In genomic region chr12:56118688-56119045, GRCh38 we compare ENCODE assay signal across 8 cellular contexts. TPM values are rescaled to one million over a fixed set of nuclear protein-coding genes. Genes with fewer than 3 reads are reported as not detected.
DNase-seq lines count a peak whose midpoint lies in the region; ATAC-seq and TF ChIP-seq lines count a peak whose summit lies in the region.

No MANE protein-coding gene starts in this region.

- H3K27ac Mint-ChIP-seq in mesothelial cell of epicardium = peak overlapping the region; percentile 100

- peak overlapping the region; percentile 99 for H3K4me3 Mint-ChIP-seq in mesothelial cell of epicardium

- TF ChIP-seq CTCF in GM12864 (IDR thresholded peaks at IDR 0.05; ENCODE audit: low read depth, low read length, missing control alignments) = no peak
- TF ChIP-seq CTCF in astrocyte of the spinal cord (IDR thresholded peaks at IDR 0.05; ENCODE audit: low read depth, low read length) = no peak
- no peak for TF ChIP-seq CTCF in mesothelial cell of epicardium (IDR thresholded peaks at IDR 0.05; ENCODE audit: unreplicated experiment)

- in situ Hi-C loops in astrocyte of the spinal cord (cut with HindIII; ENCODE audit: low sequenced_read_pairs) = no loop called here

- no peaks in the 10 kb centered on the region for H3K9me3 Mint-ChIP-seq in mesothelial cell of epicardium

- H3K27me3 Mint-ChIP-seq in mesothelial cell of epicardium (ENCODE audit: low read depth) = no peaks in the 10 kb centered on the region

- peak overlapping the region; percentile 74 for H3K4me3 ChIP-seq in GM12864 (ENCODE audit: low read depth, low read length)
- peak overlapping the region; percentile 84 for H3K4me3 ChIP-seq in astrocyte of the spinal cord (ENCODE audit: low read depth, low read length)

- peaks cover 28% of the 10 kb centered on the region for H3K4me1 Mint-ChIP-seq in mesothelial cell of epicardium

- peak; percentile 6 for ATAC-seq in HG03280 (IDR thresholded peaks at IDR 0.05; ENCODE audit: unreplicated experiment)

- peaks cover 2% of the 10 kb centered on the region for H3K36me3 Mint-ChIP-seq in mesothelial cell of epicardium

- DNase-seq in GM12864 (ENCODE audit: low read depth) (no peak), astrocyte of the spinal cord (ENCODE audit: low read depth, low spot score) (no peak), mesothelial cell of epicardium (ENCODE audit: low spot score in 2 of 2, unreplicated experiment in 2 of 2) (no peak), NCI-H1417 treated with DMSO at 0.1 percent for 48 hours (lab: John Stamatoyannopoulos, UW) (no peak), SK-N-DZ (ENCODE audit: low spot score) (no peak), HK-2 (ENCODE audit: unreplicated experiment) (no peak), AG08396 (ENCODE audit: low spot score) (no peak)

RNA-seq across cellular contexts. Expression of gene ZC3H10, which starts 0.6 kb away (rescaled TPM):
- 7.8 to 9.2 TPM (median 8.0 TPM) in 3 replicates for total RNA-seq in mesothelial cell of epicardium
- 4.9 and 5.9 TPM in 2 replicates for polyA plus RNA-seq in SK-N-DZ (2014; cell fraction: cytosol; rRNA removed)
- 5.0 and 5.6 TPM in 2 replicates for polyA plus RNA-seq in SK-N-DZ (2014; cell fraction: nucleus; rRNA removed)

RNA-seq across cellular contexts. Expression of gene RPL41, which starts 2.2 kb away (rescaled TPM):
- total RNA-seq in mesothelial cell of epicardium = 3,814 to 4,057 TPM (median 4,017 TPM) in 3 replicates
- polyA plus RNA-seq in SK-N-DZ (2014; cell fraction: cytosol; rRNA removed) = 3,750 and 3,796 TPM in 2 replicates
- polyA plus RNA-seq in SK-N-DZ (2014; cell fraction: nucleus; rRNA removed) = 2,247 and 3,087 TPM in 2 replicates

RNA-seq across cellular contexts. Expression of gene ESYT1, which starts 9.4 kb away (rescaled TPM):
- total RNA-seq in mesothelial cell of epicardium = 64.7 to 69.4 TPM (median 67.2 TPM) in 3 replicates
- 52.5 and 91.4 TPM in 2 replicates for polyA plus RNA-seq in SK-N-DZ (2014; cell fraction: cytosol; rRNA removed)
- 56.6 and 68.2 TPM in 2 replicates for polyA plus RNA-seq in SK-N-DZ (2014; cell fraction: nucleus; rRNA removed)

RNA-seq across cellular contexts. Expression of gene PA2G4, which starts 14.3 kb away (rescaled TPM):
- 90.4 to 96.7 TPM (median 91.4 TPM) in 3 replicates for total RNA-seq in mesothelial cell of epicardium
- 542 and 642 TPM in 2 replicates for polyA plus RNA-seq in SK-N-DZ (2014; cell fraction: cytosol; rRNA removed)
- 265 and 280 TPM in 2 replicates for polyA plus RNA-seq in SK-N-DZ (2014; cell fraction: nucleus; rRNA removed)

RNA-seq across cellular contexts. Expression of gene MYL6B, which starts 33.7 kb away (rescaled TPM):
- 150 to 151 TPM (median 150 TPM) in 3 replicates for total RNA-seq in mesothelial cell of epicardium
- 234 and 235 TPM in 2 replicates for polyA plus RNA-seq in SK-N-DZ (2014; cell fraction: cytosol; rRNA removed)
- polyA plus RNA-seq in SK-N-DZ (2014; cell fraction: nucleus; rRNA removed) = 153 and 192 TPM in 2 replicates
